Comparison of ENCODE assay signal across 1 cellular context in genomic region chr7:95608344-95609173, GRCh38.
TF ChIP-seq lines count a peak whose summit lies in the region.

No MANE protein-coding gene starts in this region.

TF ChIP-seq in K562, 482 proteins besides CTCF, POLR2A, EP300 and RAD21 (continued from another document and continues in another):
- no peak for TF ChIP-seq CHD7 (IDR thresholded peaks at IDR 0.05; ENCODE audit: low read depth, low read length)
- TF ChIP-seq ESRRA (IDR thresholded peaks at IDR 0.05; ENCODE audit: borderline replicate concordance, low read depth): no peak
- peak; percentile 93 for TF ChIP-seq NCOR1 (IDR thresholded peaks at IDR 0.05)
- no peak for TF ChIP-seq KDM2B (CRISPR knock-in tag; IDR thresholded peaks at IDR 0.05)
- no peak for TF ChIP-seq RFX1 (IDR thresholded peaks at IDR 0.05)
- no peak for TF ChIP-seq PPARD (CRISPR knock-in tag; IDR thresholded peaks at IDR 0.05)
- TF ChIP-seq, protein P1, sequence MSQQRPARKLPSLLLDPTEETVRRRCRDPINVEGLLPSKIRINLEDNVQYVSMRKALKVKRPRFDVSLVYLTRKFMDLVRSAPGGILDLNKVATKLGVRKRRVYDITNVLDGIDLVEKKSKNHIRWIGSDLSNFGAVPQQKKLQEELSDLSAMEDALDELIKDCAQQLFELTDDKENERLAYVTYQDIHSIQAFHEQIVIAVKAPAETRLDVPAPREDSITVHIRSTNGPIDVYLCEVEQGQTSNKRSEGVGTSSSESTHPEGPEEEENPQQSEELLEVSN (IDR thresholded peaks at IDR 0.05; ENCODE audit: borderline replicate concordance in 1 of 2, extremely low read depth in 1 of 2, insufficient read depth in 1 of 2, insufficient read length in 1 of 2, low read depth in 1 of 2, low read length in 1 of 2, poor library complexity in 1 of 2, severe bottlenecking in 1 of 2): no peak
- no peak for TF ChIP-seq SMAD2 (IDR thresholded peaks at IDR 0.05; ENCODE audit: low read depth, low read length)
- no peak for TF ChIP-seq ZNF408 (CRISPR knock-in tag; IDR thresholded peaks at IDR 0.05; ENCODE audit: low read depth)
- TF ChIP-seq FOXP1 (CRISPR knock-in tag; IDR thresholded peaks at IDR 0.05): no peak
- no peak for TF ChIP-seq ZNF146 (CRISPR knock-in tag; IDR thresholded peaks at IDR 0.05; ENCODE audit: unreplicated experiment)
- TF ChIP-seq ZNF79 (CRISPR knock-in tag; IDR thresholded peaks at IDR 0.05; ENCODE audit: low read depth): no peak
- TF ChIP-seq NFIC (IDR thresholded peaks at IDR 0.05): no peak
- TF ChIP-seq BDP1 (IDR thresholded peaks at IDR 0.05; ENCODE audit: insufficient read depth, insufficient read length): no peak
- TF ChIP-seq ZNF232 (CRISPR knock-in tag; IDR thresholded peaks at IDR 0.05): no peak
- no peak for TF ChIP-seq NFXL1 (CRISPR knock-in tag; IDR thresholded peaks at IDR 0.05)
- no peak for TF ChIP-seq SP2 (IDR thresholded peaks at IDR 0.05; ENCODE audit: extremely low read depth, low read depth, low read length, poor library complexity, severe bottlenecking)
- TF ChIP-seq HNRNPUL1 (IDR thresholded peaks at IDR 0.05; ENCODE audit: low read length): no peak
- no peak for TF ChIP-seq CGGBP1 (CRISPR knock-in tag; IDR thresholded peaks at IDR 0.05)
- TF ChIP-seq, protein P2, sequence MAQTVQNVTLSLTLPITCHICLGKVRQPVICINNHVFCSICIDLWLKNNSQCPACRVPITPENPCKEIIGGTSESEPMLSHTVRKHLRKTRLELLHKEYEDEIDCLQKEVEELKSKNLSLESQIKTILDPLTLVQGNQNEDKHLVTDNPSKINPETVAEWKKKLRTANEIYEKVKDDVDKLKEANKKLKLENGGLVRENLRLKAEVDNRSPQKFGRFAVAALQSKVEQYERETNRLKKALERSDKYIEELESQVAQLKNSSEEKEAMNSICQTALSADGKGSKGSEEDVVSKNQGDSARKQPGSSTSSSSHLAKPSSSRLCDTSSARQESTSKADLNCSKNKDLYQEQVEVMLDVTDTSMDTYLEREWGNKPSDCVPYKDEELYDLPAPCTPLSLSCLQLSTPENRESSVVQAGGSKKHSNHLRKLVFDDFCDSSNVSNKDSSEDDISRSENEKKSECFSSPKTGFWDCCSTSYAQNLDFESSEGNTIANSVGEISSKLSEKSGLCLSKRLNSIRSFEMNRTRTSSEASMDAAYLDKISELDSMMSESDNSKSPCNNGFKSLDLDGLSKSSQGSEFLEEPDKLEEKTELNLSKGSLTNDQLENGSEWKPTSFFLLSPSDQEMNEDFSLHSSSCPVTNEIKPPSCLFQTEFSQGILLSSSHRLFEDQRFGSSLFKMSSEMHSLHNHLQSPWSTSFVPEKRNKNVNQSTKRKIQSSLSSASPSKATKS (CRISPR knock-in tag; IDR thresholded peaks at IDR 0.05): no peak
- TF ChIP-seq HMBOX1 (IDR thresholded peaks at IDR 0.05): peak; percentile 56; the same call in 1 of the 2 replicates
- TF ChIP-seq SIN3A (IDR thresholded peaks at IDR 0.05; ENCODE audit: borderline replicate concordance in 2 of 2, control insufficient read depth in 1 of 2, low read depth in 2 of 2, low read length in 2 of 2): no peak
- TF ChIP-seq, protein P3, sequence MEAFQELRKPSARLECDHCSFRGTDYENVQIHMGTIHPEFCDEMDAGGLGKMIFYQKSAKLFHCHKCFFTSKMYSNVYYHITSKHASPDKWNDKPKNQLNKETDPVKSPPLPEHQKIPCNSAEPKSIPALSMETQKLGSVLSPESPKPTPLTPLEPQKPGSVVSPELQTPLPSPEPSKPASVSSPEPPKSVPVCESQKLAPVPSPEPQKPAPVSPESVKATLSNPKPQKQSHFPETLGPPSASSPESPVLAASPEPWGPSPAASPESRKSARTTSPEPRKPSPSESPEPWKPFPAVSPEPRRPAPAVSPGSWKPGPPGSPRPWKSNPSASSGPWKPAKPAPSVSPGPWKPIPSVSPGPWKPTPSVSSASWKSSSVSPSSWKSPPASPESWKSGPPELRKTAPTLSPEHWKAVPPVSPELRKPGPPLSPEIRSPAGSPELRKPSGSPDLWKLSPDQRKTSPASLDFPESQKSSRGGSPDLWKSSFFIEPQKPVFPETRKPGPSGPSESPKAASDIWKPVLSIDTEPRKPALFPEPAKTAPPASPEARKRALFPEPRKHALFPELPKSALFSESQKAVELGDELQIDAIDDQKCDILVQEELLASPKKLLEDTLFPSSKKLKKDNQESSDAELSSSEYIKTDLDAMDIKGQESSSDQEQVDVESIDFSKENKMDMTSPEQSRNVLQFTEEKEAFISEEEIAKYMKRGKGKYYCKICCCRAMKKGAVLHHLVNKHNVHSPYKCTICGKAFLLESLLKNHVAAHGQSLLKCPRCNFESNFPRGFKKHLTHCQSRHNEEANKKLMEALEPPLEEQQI (IDR thresholded peaks at IDR 0.05): no peak
- TF ChIP-seq CEBPZ (IDR thresholded peaks at IDR 0.05; ENCODE audit: borderline replicate concordance, low read depth, low read length): no peak
- no peak for TF ChIP-seq FOS (IDR thresholded peaks at IDR 0.05; ENCODE audit: extremely low read depth, insufficient read length)
- TF ChIP-seq HEY1 (CRISPR knock-in tag; IDR thresholded peaks at IDR 0.05; ENCODE audit: borderline replicate concordance): no peak
- no peak for TF ChIP-seq ZNF165 (CRISPR knock-in tag; IDR thresholded peaks at IDR 0.05; ENCODE audit: borderline replicate concordance)
- TF ChIP-seq ZNF224 (CRISPR knock-in tag; IDR thresholded peaks at IDR 0.05): no peak
- no peak for TF ChIP-seq ZBTB9 (CRISPR knock-in tag; IDR thresholded peaks at IDR 0.05)
- no peak for TF ChIP-seq KDM5B (IDR thresholded peaks at IDR 0.05; ENCODE audit: insufficient replicate concordance, low read depth, low read length)
- TF ChIP-seq SP1 (CRISPR knock-in tag; IDR thresholded peaks at IDR 0.05): no peak
- TF ChIP-seq PHF20 (IDR thresholded peaks at IDR 0.05; ENCODE audit: partially characterized antibody): no peak
